In genomic region chr14:104690266-104690711, GRCh38 we compare ENCODE assay signal across 8 cellular contexts. TPM values are rescaled to one million over a fixed set of nuclear protein-coding genes. Genes with fewer than 3 reads are reported as not detected.
DNase-seq lines count a peak whose midpoint lies in the region; ATAC-seq and TF ChIP-seq lines count a peak whose summit lies in the region.

No MANE protein-coding gene starts in this region.

- H3K4me3 Mint-ChIP-seq in CD14-positive monocyte (peak overlapping the region; percentile 78 to 83), endodermal cell (peak overlapping the region; percentile 62), neural progenitor cell (peak overlapping the region; percentile 79)

- ATAC-seq in GM21390 (IDR thresholded peaks at IDR 0.05; ENCODE audit: unreplicated experiment), result no peak
- ATAC-seq in GM21423 (IDR thresholded peaks at IDR 0.05; ENCODE audit: unreplicated experiment), result no peak
- no peak for ATAC-seq in HG03097 (IDR thresholded peaks at IDR 0.05; ENCODE audit: low FRiP score, unreplicated experiment)

- H3K27ac Mint-ChIP-seq in CD14-positive monocyte (peak overlapping the region in 1 of 7 donors; percentile 58), endodermal cell (no peak overlapping the region), neural progenitor cell (no peak overlapping the region)

- H3F3A ChIP-seq in OCI-LY1 (ENCODE audit: insufficient read depth, low read length) (no peaks in the 10 kb centered on the region), neural progenitor cell (ENCODE audit: low read depth) (peaks cover 20% of the 10 kb centered on the region)

- H3K4me3 ChIP-seq in OCI-LY1 (ENCODE audit: low read depth, low read length, poor library complexity, severe bottlenecking) (peak overlapping the region; percentile 69), endodermal cell (ENCODE audit: low read length) (peak overlapping the region; percentile 90), neural progenitor cell (peak overlapping the region; percentile 63)

- H3K4me1 ChIP-seq in OCI-LY1 (ENCODE audit: insufficient read depth, low read length, severe bottlenecking) (peaks cover 14% of the 10 kb centered on the region), endodermal cell (ENCODE audit: control insufficient read depth, insufficient read depth, low read length) (peaks cover 23% of the 10 kb centered on the region), neural progenitor cell (peaks cover 47% of the 10 kb centered on the region)

- no peak overlapping the region for H3K27ac ChIP-seq in OCI-LY1 (ENCODE audit: low read depth, low read length, poor library complexity, severe bottlenecking)
- no peak overlapping the region for H3K27ac ChIP-seq in endodermal cell (ENCODE audit: low read depth, low read length)
- no peak overlapping the region for H3K27ac ChIP-seq in neural progenitor cell

- no peak for DNase-seq in CD14-positive monocyte (ENCODE audit: low spot score)
- no peak for DNase-seq in endodermal cell
- DNase-seq in neural progenitor cell (ENCODE audit: low spot score), result no peak
- DNase-seq in stimulated activated CD4-positive, alpha-beta T cell treated with anti-CD3 and anti-CD28 coated beads, Interleukin-2, amount 100 ng/mL, for 48 hours, result no peak

- H3K9me3 Mint-ChIP-seq in CD14-positive monocyte (no peaks in the 10 kb centered on the region), endodermal cell (peaks cover under 1% of the 10 kb centered on the region), neural progenitor cell (no peaks in the 10 kb centered on the region)

- peaks cover 9 to 12% (median 10%) of the 10 kb centered on the region in 3 donors for H3K27me3 Mint-ChIP-seq in CD14-positive monocyte (ENCODE audit: low read depth in 3 of 3)
- H3K27me3 Mint-ChIP-seq in endodermal cell (ENCODE audit: insufficient read depth), result no peaks in the 10 kb centered on the region
- H3K27me3 Mint-ChIP-seq in neural progenitor cell (ENCODE audit: insufficient read depth, low read depth), result peaks cover 4% of the 10 kb centered on the region

- H3K9me2 ChIP-seq in OCI-LY1 (ENCODE audit: low read depth, low read length), result no peaks in the 10 kb centered on the region

- H2AFZ ChIP-seq in OCI-LY1 (ENCODE audit: low read length), result no peak overlapping the region
- no peak overlapping the region for H2AFZ ChIP-seq in neural progenitor cell (replicated peaks)

- H4K20me1 ChIP-seq in OCI-LY1 (ENCODE audit: insufficient read depth, low read length), result no peaks in the 10 kb centered on the region
- peaks cover 29% of the 10 kb centered on the region for H4K20me1 ChIP-seq in neural progenitor cell (ENCODE audit: low read depth)

- H3K4me1 Mint-ChIP-seq in CD14-positive monocyte (peaks cover 46% of the 10 kb centered on the region), endodermal cell (peaks cover 16% of the 10 kb centered on the region), neural progenitor cell (peaks cover 9% of the 10 kb centered on the region)

- peak overlapping the region; percentile 92 for H3K4me2 ChIP-seq in OCI-LY1 (ENCODE audit: low read length)
- H3K4me2 ChIP-seq in neural progenitor cell, result peak overlapping the region; percentile 99

- TF ChIP-seq CTCF in CD14-positive monocyte (IDR thresholded peaks at IDR 0.05) (no peak), OCI-LY1 (IDR thresholded peaks at IDR 0.05; ENCODE audit: low read length) (no peak), endodermal cell (conservative IDR thresholded peaks at IDR 0.05) (no peak), neural progenitor cell (IDR thresholded peaks at IDR 0.05) (no peak)

- 0 out of 2 replicates have a peak, but pooled peaks cover 10% of the 10 kb centered on the region for H3K27me3 ChIP-seq in OCI-LY1 (ENCODE audit: insufficient read depth, low read length)
- no peaks in the 10 kb centered on the region for H3K27me3 ChIP-seq in endodermal cell (ENCODE audit: control insufficient read depth, insufficient read depth, low read length, poor library complexity, severe bottlenecking)
- H3K27me3 ChIP-seq in neural progenitor cell, result no peaks in the 10 kb centered on the region

- 44 to 51% methylated on average over 9 to 12 of the region's 12 CpGs for WGBS in endodermal cell (ENCODE audit: insufficient coverage in 1 of 2, insufficient read length in 1 of 2), 2 experiments

- H3K9ac ChIP-seq in OCI-LY1 (ENCODE audit: low read length), result peak overlapping the region; percentile 58
- peak overlapping the region; percentile 59 for H3K9ac ChIP-seq in endodermal cell (ENCODE audit: extremely low read depth, low read length, poor library complexity, severe bottlenecking)
- H3K9ac ChIP-seq in neural progenitor cell, result no peak overlapping the region

- intact Hi-C loops in CD14-positive monocyte (cut with micrococcal nuclease), result no loop called here

- H3K36me3 ChIP-seq in OCI-LY1 (ENCODE audit: insufficient read depth, low read length), result no peaks in the 10 kb centered on the region
- H3K36me3 ChIP-seq in endodermal cell (ENCODE audit: control insufficient read depth, insufficient read depth, low read length), result peaks cover 5% of the 10 kb centered on the region
- no peaks in the 10 kb centered on the region for H3K36me3 ChIP-seq in neural progenitor cell

- H3K36me3 Mint-ChIP-seq in CD14-positive monocyte (no peaks in the 10 kb centered on the region), endodermal cell (ENCODE audit: low read depth) (no peaks in the 10 kb centered on the region), neural progenitor cell (no peaks in the 10 kb centered on the region)

- H3K9me3 ChIP-seq in OCI-LY1 (ENCODE audit: low read length) (no peaks in the 10 kb centered on the region), endodermal cell (ENCODE audit: control insufficient read depth, low read length) (no peaks in the 10 kb centered on the region), neural progenitor cell (ENCODE audit: low read depth) (no peaks in the 10 kb centered on the region)

- H3K79me2 ChIP-seq in OCI-LY1 (ENCODE audit: insufficient read depth, low read length), result no peaks in the 10 kb centered on the region
- H3K79me2 ChIP-seq in neural progenitor cell (ENCODE audit: low read depth), result peaks cover 26% of the 10 kb centered on the region

RNA-seq across cellular contexts. Expression of gene INF2, which starts 0.9 kb away (rescaled TPM):
- polyA plus RNA-seq in CD14-positive monocyte, result 1 to 10 TPM; 2.9 to 3.8 TPM
- total RNA-seq in endodermal cell (100 to 1,000 TPM in 1 of 2 donors, 10 to 100 TPM in 1; 99.7 to 114 TPM), neural progenitor cell (ENCODE audit: low replicate concordance) (7.8 and 24.0 TPM in 2 replicates)
- 35.2 TPM for polyA plus RNA-seq in endodermal cell (2013, experiment 1 of 2)
- 35.8 TPM for polyA plus RNA-seq in endodermal cell (2013, experiment 2 of 2)

RNA-seq across cellular contexts. Expression of gene ADSS1, which starts 33.7 kb away (rescaled TPM):
- under 1 TPM; 0.61 to 0.64 TPM for polyA plus RNA-seq in CD14-positive monocyte
- total RNA-seq in endodermal cell (10 to 100 TPM; 15.8 to 31.0 TPM), neural progenitor cell (ENCODE audit: low replicate concordance) (25.3 and 26.4 TPM in 2 replicates)
- 16.1 TPM for polyA plus RNA-seq in endodermal cell (2013, experiment 1 of 2)
- polyA plus RNA-seq in endodermal cell (2013, experiment 2 of 2), result 14.1 TPM
